ENCODE assay signal across 15 cellular contexts in the genomic region with DNA sequence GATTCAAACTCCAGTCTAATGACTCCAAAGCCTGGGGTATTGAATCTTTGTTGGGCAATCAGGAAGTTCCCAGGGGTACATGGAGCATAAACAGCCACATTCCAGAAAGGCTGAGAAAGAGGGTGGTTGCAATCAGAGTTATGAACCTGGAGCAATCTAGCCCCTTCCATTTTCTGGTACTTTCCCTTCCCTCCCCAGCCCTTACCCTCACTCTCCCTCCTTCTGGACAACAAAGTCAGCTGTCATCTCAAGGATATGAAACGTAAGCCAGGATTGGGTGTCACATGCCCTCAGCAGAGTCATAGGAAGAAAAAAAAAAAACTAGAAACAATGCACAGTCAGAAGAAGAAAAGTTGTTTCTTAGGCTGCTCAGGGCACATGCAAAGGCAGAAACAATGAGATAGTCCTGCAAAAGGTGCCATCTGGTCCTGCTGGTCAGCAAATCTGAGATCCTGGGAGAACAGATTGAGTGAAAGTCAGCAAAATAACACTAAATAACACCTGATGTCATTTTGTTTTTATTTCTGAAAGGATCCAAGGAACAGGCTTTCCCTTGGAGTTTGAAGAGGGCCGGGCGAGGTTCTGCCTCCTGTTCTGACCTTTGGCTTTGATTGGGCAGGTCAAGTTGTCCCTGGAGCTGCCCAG. TPM values are rescaled to one million over a fixed set of nuclear protein-coding genes. Genes with fewer than 3 reads are reported as not detected.
DNase-seq lines count a peak whose midpoint lies in the region; ATAC-seq and TF ChIP-seq lines count a peak whose summit lies in the region.
"Had no signal": no experiment of that assay in that cellular context is flagged by ENCODE, and none has a peak within 500 bp of the region (broad histone marks: within the 10 kb centered on the region; RNA-seq: fewer than 3 reads in every experiment).

No MANE protein-coding gene starts in this region.

- H3K36me3 Mint-ChIP-seq in activated naive CD4-positive, alpha-beta T cell treated with anti-CD3 and anti-CD28 coated beads for 36 hours (ENCODE audit: low read depth) = no peaks in the 10 kb centered on the region
- no peaks in the 10 kb centered on the region for H3K36me3 Mint-ChIP-seq in MCF 10A (ENCODE audit: insufficient read depth, unreplicated experiment)

- peaks cover 2% of the 10 kb centered on the region for H3K9me3 Mint-ChIP-seq in activated naive CD4-positive, alpha-beta T cell treated with anti-CD3 and anti-CD28 coated beads for 36 hours
- no peaks in the 10 kb centered on the region for H3K9me3 Mint-ChIP-seq in MCF 10A (ENCODE audit: unreplicated experiment)

- DNase-seq in activated naive CD4-positive, alpha-beta T cell treated with anti-CD3 and anti-CD28 coated beads for 36 hours = peak; percentile 23
- DNase-seq in activated naive CD4-positive, alpha-beta T cell treated with anti-CD3 and anti-CD28 coated beads, Interleukin-2, amount 50 U/mL, for 16 hours = no peak
- DNase-seq in MCF 10A (ENCODE audit: unreplicated experiment) = peak; percentile 21
- DNase-seq in iris pigment epithelial cell (ENCODE audit: low read depth) = peak; percentile 75
- DNase-seq in NCI-H1048 (lab: John Stamatoyannopoulos, UW) = no peak
- DNase-seq: activated CD4-positive, CD25-positive, alpha-beta regulatory T cell treated with anti-CD3 and anti-CD28 coated beads, Interleukin-2, amount 50 U/mL, for 72 hours; DMS79; NCI-H1930; NK-92 treated with Interleukin-12 subunit alpha and Interleukin-12 subunit beta, amount 100 ng/mL, for 24 hours had no signal

- intact Hi-C loops in activated naive CD4-positive, alpha-beta T cell treated with anti-CD3 and anti-CD28 coated beads for 36 hours (cut with micrococcal nuclease) = no loop called here
- intact Hi-C loops in MCF 10A (cut with micrococcal nuclease) = no loop called here

- BruUV-seq in MCF 10A (replicated peaks; lab: Mats Ljungman, UMichigan) = no TSS peak

- H3K27me3 Mint-ChIP-seq in activated naive CD4-positive, alpha-beta T cell treated with anti-CD3 and anti-CD28 coated beads for 36 hours (ENCODE audit: low read depth) = no peaks in the 10 kb centered on the region
- peaks cover 24% of the 10 kb centered on the region for H3K27me3 Mint-ChIP-seq in MCF 10A (ENCODE audit: insufficient read depth, unreplicated experiment)

- H3K4me1 ChIP-seq in thymus (ENCODE audit: control insufficient read depth, insufficient read depth, low read length) = peaks cover 44% of the 10 kb centered on the region

- H3K9me3 ChIP-seq in thymus (ENCODE audit: control insufficient read depth) = no peaks in the 10 kb centered on the region

- TF ChIP-seq CTCF in MCF 10A (IDR thresholded peaks at IDR 0.05; ENCODE audit: unreplicated experiment) = no peak

- H3K27me3 ChIP-seq in thymus (ENCODE audit: control insufficient read depth, insufficient read depth) = no peaks in the 10 kb centered on the region

- H3K4me3 ChIP-seq in thymus (ENCODE audit: low read length) = no peak overlapping the region
- H3K4me3 ChIP-seq: skin epidermis had no signal

- ATAC-seq in GM19452 (IDR thresholded peaks at IDR 0.05; ENCODE audit: unreplicated experiment) (no peak), HG03520 (IDR thresholded peaks at IDR 0.05; ENCODE audit: unreplicated experiment) (no peak)
- ATAC-seq: esophagus mucosa, HCT116 had no signal

- WGBS in thymus = 94% methylated on average over 3 of the region's 3 CpGs

- peaks cover 19% of the 10 kb centered on the region for H3K4me1 Mint-ChIP-seq in activated naive CD4-positive, alpha-beta T cell treated with anti-CD3 and anti-CD28 coated beads for 36 hours (ENCODE audit: low read depth)
- H3K4me1 Mint-ChIP-seq in MCF 10A (ENCODE audit: insufficient read depth, unreplicated experiment) = no peaks in the 10 kb centered on the region

- H3K27ac ChIP-seq in thymus (ENCODE audit: low read depth) = peak overlapping the region; percentile 68
- H3K27ac ChIP-seq: skin epidermis had no signal

- H3K27ac Mint-ChIP-seq in activated naive CD4-positive, alpha-beta T cell treated with anti-CD3 and anti-CD28 coated beads for 36 hours = no peak overlapping the region
- H3K27ac Mint-ChIP-seq in MCF 10A (ENCODE audit: low read depth, unreplicated experiment) = no peak overlapping the region

- CTCF ChIA-PET in activated naive CD4-positive, alpha-beta T cell treated with anti-CD3 and anti-CD28 coated beads for 36 hours (lab: Charles Lee) = interaction anchor here (1.7 kb wide), 1 partner anchor 34 kb away, joined by 5 read pairs; no protein-coding TSS in a partner anchor
- CTCF ChIA-PET in MCF 10A (lab: Yijun Ruan, JAX) = interaction anchor here (0.6 to 0.8 kb wide), 2 partner anchors 30 to 43 kb away, joined by 3 to 4 read pairs; no protein-coding TSS in a partner anchor

- no peaks in the 10 kb centered on the region for H3K36me3 ChIP-seq in thymus (ENCODE audit: control insufficient read depth, insufficient read depth)

- no peak overlapping the region for H3K4me3 Mint-ChIP-seq in activated naive CD4-positive, alpha-beta T cell treated with anti-CD3 and anti-CD28 coated beads for 36 hours
- no peak overlapping the region for H3K4me3 Mint-ChIP-seq in MCF 10A (ENCODE audit: unreplicated experiment)

- POLR2A ChIA-PET in MCF 10A (lab: Yijun Ruan, JAX) = interaction anchor here (0.6 kb wide), 1 partner anchor 269 kb away, joined by 4 read pairs; no protein-coding TSS in a partner anchor

RNA-seq across cellular contexts. Expression of a gene that starts 27.1 kb away (rescaled TPM):
- total RNA-seq in activated naive CD4-positive, alpha-beta T cell treated with anti-CD3 and anti-CD28 coated beads for 36 hours = under 1 TPM; 0.49 to 0.64 TPM
- total RNA-seq in MCF 10A (2022) = 0.17 and 0.37 TPM in 2 replicates
- polyA plus RNA-seq in thymus = 6.6 TPM

RNA-seq across cellular contexts. Expression of a gene that starts 49.5 kb away (rescaled TPM):
- 1 to 10 TPM; 2.2 to 3.2 TPM for total RNA-seq in activated naive CD4-positive, alpha-beta T cell treated with anti-CD3 and anti-CD28 coated beads for 36 hours
- total RNA-seq in MCF 10A (2022) = 22.4 and 39.9 TPM in 2 replicates
- polyA plus RNA-seq in thymus = 22.0 TPM

Comparison
In these comparisons a context has a peak if more than half of its experiments do, and no peak if none do; other contexts are left out.
1. DNase-seq: peak in activated naive CD4-positive, alpha-beta T cell treated with anti-CD3 and anti-CD28 coated beads for 36 hours (single experiment), MCF 10A (single experiment) and iris pigment epithelial cell (single experiment); none in activated naive CD4-positive, alpha-beta T cell treated with anti-CD3 and anti-CD28 coated beads, Interleukin-2, amount 50 U/mL, for 16 hours (single experiment) and NCI-H1048 (single experiment).